ENCODE assay signal across 12 cellular contexts in genomic region chr5:1732955-1733354, GRCh38.
"Had no signal": no experiment of that assay in that cellular context is flagged by ENCODE, and none has a peak within 500 bp of the region (broad histone marks: within the 10 kb centered on the region; RNA-seq: fewer than 3 reads in every experiment).

No MANE protein-coding gene starts in this region.

- H3K9me3 Mint-ChIP-seq: activated T-cell treated with anti-CD3 and anti-CD28 coated beads, Interleukin-2, amount 50 U/mL, for 72 hours; naive thymus-derived CD4-positive, alpha-beta T cell; T-helper 1 cell treated with Interleukin-12 subunit alpha and Interleukin-12 subunit beta and Interleukin-4 antibody, amounts not matched to agents 30 μg/mL and 1 μg/mL, for 36 hours; WTC11 had no signal

- H2AFZ ChIP-seq: hepatocyte had no signal

- H3K4me2 ChIP-seq: hepatocyte had no signal

- H3K36me3 Mint-ChIP-seq: naive thymus-derived CD4-positive, alpha-beta T cell; WTC11 had no signal

- H3K4me3 ChIP-seq: hepatocyte, lung, tibial nerve had no signal

- ATAC-seq: activated T-cell treated with anti-CD3 and anti-CD28 coated beads, Interleukin-2, amount 50 U/mL, for 72 hours; naive thymus-derived CD4-positive, alpha-beta T cell; WTC11 had no signal

- H3K9me3 ChIP-seq: tibial nerve had no signal

- H3K27ac ChIP-seq: hepatocyte, tibial nerve had no signal

- H3K79me2 ChIP-seq: hepatocyte had no signal

- H3K36me3 ChIP-seq: tibial nerve had no signal

- H3K27me3 ChIP-seq: hepatocyte, tibial nerve had no signal

- H3K4me1 ChIP-seq: tibial nerve had no signal

- H3K4me3 Mint-ChIP-seq: activated T-cell treated with anti-CD3 and anti-CD28 coated beads, Interleukin-2, amount 50 U/mL, for 72 hours; naive thymus-derived CD4-positive, alpha-beta T cell; T-helper 1 cell treated with Interleukin-12 subunit alpha and Interleukin-12 subunit beta and Interleukin-4 antibody, amounts not matched to agents 30 μg/mL and 1 μg/mL, for 36 hours; WTC11 had no signal

- DNase-seq: activated CD4-positive, alpha-beta T cell treated with anti-CD3 and anti-CD28 coated beads, Interleukin-2, amount 50 U/mL, for 1 hour; activated gamma-delta T cell treated with Interleukin-2 at 50 U/mL for 16 hours; activated T-cell treated with anti-CD3 and anti-CD28 coated beads, Interleukin-2, amount 50 U/mL, for 72 hours; cortex of kidney; effector memory CD4-positive, alpha-beta T cell; naive thymus-derived CD4-positive, alpha-beta T cell; occipital lobe had no signal

- H3K27ac Mint-ChIP-seq: activated T-cell treated with anti-CD3 and anti-CD28 coated beads, Interleukin-2, amount 50 U/mL, for 72 hours; naive thymus-derived CD4-positive, alpha-beta T cell; T-helper 1 cell treated with Interleukin-12 subunit alpha and Interleukin-12 subunit beta and Interleukin-4 antibody, amounts not matched to agents 30 μg/mL and 1 μg/mL, for 36 hours; WTC11 had no signal
